10 cellular contexts compared by ENCODE assay signal in genomic region chr1:221714227-221715116, GRCh38. TPM values are rescaled to one million over a fixed set of nuclear protein-coding genes. Genes with fewer than 3 reads are reported as not detected.
DNase-seq lines count a peak whose midpoint lies in the region; ATAC-seq and TF ChIP-seq lines count a peak whose summit lies in the region.
"Had no signal": no experiment of that assay in that cellular context is flagged by ENCODE, and none has a peak within 500 bp of the region (broad histone marks: within the 10 kb centered on the region; RNA-seq: fewer than 3 reads in every experiment).

No MANE protein-coding gene starts in this region.

- peaks cover 19% of the 10 kb centered on the region for H3K79me1 ChIP-seq in mesenchymal stem cell (replicated peaks; ENCODE audit: low read length, poor library complexity, severe bottlenecking)

- TF ChIP-seq RAD21 in Ishikawa (IDR thresholded peaks at IDR 0.05; ENCODE audit: low read depth) = no peak

- peak overlapping the region; percentile 78 to 85 for H3K18ac ChIP-seq in mesenchymal stem cell (ENCODE audit: low read depth in 1 of 2, low read length in 2 of 2)

- H3K36me3 ChIP-seq in BLaER1 treated with 17β-estradiol and CSF1 and Interleukin-3, amounts not matched to agents 10 nM and 100 nM = peaks cover 3 to 18% (median 12%) of the 10 kb centered on the region in 11 experiments; a peak in 16 of 22 replicates
- peaks cover 0 to 3% of the 10 kb centered on the region in 2 experiments for H3K36me3 ChIP-seq in mesenchymal stem cell (ENCODE audit: control insufficient read depth in 1 of 2, insufficient read depth in 2 of 2, low read depth in 1 of 2, low read length in 2 of 2)
- no peaks in the 10 kb centered on the region for H3K36me3 ChIP-seq in spleen

- no peak overlapping the region for H2BK120ac ChIP-seq in mesenchymal stem cell (ENCODE audit: low read depth, low read length)

- no peak for TF ChIP-seq EP300 in Ishikawa (IDR thresholded peaks at IDR 0.05; ENCODE audit: borderline replicate concordance)

- H3K27ac ChIP-seq in BLaER1 treated with 17β-estradiol and CSF1 and Interleukin-3, amounts not matched to agents 10 nM and 100 nM = peak overlapping the region in 9 of 11 experiments; percentile 20 to 96 (median 88); a peak in 12 of 22 replicates
- H3K27ac ChIP-seq in mesenchymal stem cell (ENCODE audit: low read length, poor library complexity, severe bottlenecking) (peak overlapping the region; percentile 43), spleen (no peak overlapping the region)

- no peak for DNase-seq in WTC11 (ENCODE audit: low spot score)
- DNase-seq in mesenchymal stem cell = no peak
- no peak for DNase-seq in spleen
- no peak for DNase-seq in SKM-1 (lab: John Stamatoyannopoulos, UW; ENCODE audit: unreplicated experiment)
- DNase-seq in occipital lobe (lab: John Stamatoyannopoulos, UW) = no peak
- DNase-seq: activated naive CD4-positive, alpha-beta T cell had no signal

- peak overlapping the region; percentile 61 for H4K8ac ChIP-seq in mesenchymal stem cell (ENCODE audit: low read length)

- peak overlapping the region; percentile 71 for H4K91ac ChIP-seq in mesenchymal stem cell (ENCODE audit: low read length)

- CTCF ChIA-PET in WTC11 (lab: Charles Lee) = interaction anchor here (1.2 to 1.9 kb wide), 4 partner anchors 27 to 382 kb away, joined by 3 to 9 read pairs (median 4); partner anchors contain the start of gene DUSP10

- peaks cover 40 to 98% (median 74%) of the 10 kb centered on the region in 10 experiments for H3K4me1 ChIP-seq in BLaER1 treated with 17β-estradiol and CSF1 and Interleukin-3, amounts not matched to agents 10 nM and 100 nM
- H3K4me1 ChIP-seq in mesenchymal stem cell (ENCODE audit: control insufficient read depth, insufficient read depth, low read depth, low read length) (peaks cover 26% of the 10 kb centered on the region), spleen (peaks cover 0 to 96% (median 32%) of the 10 kb centered on the region in 6 donors)

- H4K20me1 ChIP-seq in BLaER1 treated with 17β-estradiol and CSF1 and Interleukin-3, amounts not matched to agents 10 nM and 100 nM = peaks cover 0 to 14% (median 0%) of the 10 kb centered on the region in 11 experiments; a peak in 5 of 22 replicates

- peaks cover 63% of the 10 kb centered on the region for H3K4me1 Mint-ChIP-seq in WTC11

- H2BK15ac ChIP-seq in mesenchymal stem cell (ENCODE audit: low read depth, poor library complexity, severe bottlenecking) = peak overlapping the region; percentile 58

- peak overlapping the region; percentile 29 for H3K4me3 Mint-ChIP-seq in WTC11

- H3K4me2 ChIP-seq in BLaER1 treated with 17β-estradiol and CSF1 and Interleukin-3, amounts not matched to agents 10 nM and 100 nM = peak overlapping the region in 8 of 11 experiments; percentile 52 to 88 (median 84); a peak in 15 of 22 replicates
- H3K4me2 ChIP-seq in mesenchymal stem cell (ENCODE audit: low read length, poor library complexity, severe bottlenecking) = no peak overlapping the region

- ATAC-seq in WTC11 (no peak), HG03432 (IDR thresholded peaks at IDR 0.05; ENCODE audit: unreplicated experiment) (no peak)
- ATAC-seq: HCT116 had no signal

- H2AFZ ChIP-seq in mesenchymal stem cell (ENCODE audit: low read depth, low read length) = no peak overlapping the region

- peak overlapping the region; percentile 81 to 89 for H2BK12ac ChIP-seq in mesenchymal stem cell (ENCODE audit: low read length in 2 of 2)

- no peak overlapping the region for H3K14ac ChIP-seq in mesenchymal stem cell (ENCODE audit: low read length in 2 of 2)

- no peak overlapping the region for H2BK5ac ChIP-seq in mesenchymal stem cell (ENCODE audit: low read depth, low read length, poor library complexity, severe bottlenecking)

- no peak overlapping the region for H3K23ac ChIP-seq in mesenchymal stem cell (ENCODE audit: low read length in 2 of 2)

- no peak for TF ChIP-seq POLR2A in spleen (IDR thresholded peaks at IDR 0.05)

- H2AK5ac ChIP-seq in mesenchymal stem cell (ENCODE audit: low read length, severe bottlenecking) = peak overlapping the region; percentile 35

- H3K4me3 ChIP-seq in BLaER1 treated with 17β-estradiol and CSF1 and Interleukin-3, amounts not matched to agents 10 nM and 100 nM = no peak overlapping the region; a peak in 1 of 20 replicates
- H3K4me3 ChIP-seq in mesenchymal stem cell (ENCODE audit: insufficient read depth in 1 of 2, low read depth in 1 of 2, low read length in 2 of 2) (no peak overlapping the region), spleen (no peak overlapping the region)

- H3K27ac Mint-ChIP-seq in WTC11 = peak overlapping the region; percentile 48; the same call in 1 of the 2 replicates

- 84% methylated on average over 13 of the region's 16 CpGs for WGBS in mesenchymal stem cell
- 86 to 91% (median 89%) methylated on average over 16 of the region's 16 CpGs for WGBS in spleen, 5 donors

- peak overlapping the region; percentile 83 to 89 for H3K4ac ChIP-seq in mesenchymal stem cell (ENCODE audit: low read depth in 1 of 2, low read length in 2 of 2)

- H3K9me3 ChIP-seq in BLaER1 treated with 17β-estradiol and CSF1 and Interleukin-3, amounts not matched to agents 10 nM and 100 nM (replicated peaks in 1 of 11) = peaks cover 0 to 16% (median 13%) of the 10 kb centered on the region in 11 experiments; a peak in 17 of 22 replicates
- no peaks in the 10 kb centered on the region for H3K9me3 ChIP-seq in mesenchymal stem cell (ENCODE audit: control insufficient read depth, low read length)
- H3K9me3 ChIP-seq in spleen = no peaks in the 10 kb centered on the region

- peaks cover 11% of the 10 kb centered on the region for H3K9me3 Mint-ChIP-seq in WTC11

- no peaks in the 10 kb centered on the region for H3K27me3 ChIP-seq in BLaER1 treated with 17β-estradiol and CSF1 and Interleukin-3, amounts not matched to agents 10 nM and 100 nM
- H3K27me3 ChIP-seq in mesenchymal stem cell (ENCODE audit: control insufficient read depth in 1 of 2, insufficient read depth in 1 of 2, low read length in 2 of 2) (no peaks in the 10 kb centered on the region), spleen (replicated peaks in 1 of 7) (no peaks in the 10 kb centered on the region)

- peaks cover 9% of the 10 kb centered on the region; the same call in 1 of the 2 replicates for H3K36me3 Mint-ChIP-seq in WTC11

- intact Hi-C loops in spleen (cut with DNase I; ENCODE audit: low total_unique reads) = no loop called here

- TF ChIP-seq CTCF in WTC11 (IDR thresholded peaks at IDR 0.05) (no peak), spleen (IDR thresholded peaks at IDR 0.05 in 8 of 11, conservative IDR thresholded peaks at IDR 0.05 in 3 of 11) (no peak)

- POLR2A ChIA-PET in WTC11 (lab: Charles Lee) = interaction anchor here (1.4 kb wide), 2 partner anchors 28 to 59 kb away, joined by 6 to 21 read pairs; partner anchors contain the start of gene DUSP10

- peaks cover 57% of the 10 kb centered on the region for H3K27me3 Mint-ChIP-seq in WTC11 (ENCODE audit: low read depth)

- no peak overlapping the region for H3K9ac ChIP-seq in BLaER1 treated with 17β-estradiol and CSF1 and Interleukin-3, amounts not matched to agents 10 nM and 100 nM
- H3K9ac ChIP-seq in mesenchymal stem cell (ENCODE audit: low read length) = no peak overlapping the region

TF ChIP-seq in Ishikawa, 13 proteins besides CTCF, POLR2A, EP300 and RAD21:
- TF ChIP-seq YY1 (IDR thresholded peaks at IDR 0.05; ENCODE audit: low read depth) = peak; percentile 80
- TF ChIP-seq CREB1 (IDR thresholded peaks at IDR 0.05; ENCODE audit: low read depth) = no peak
- TF ChIP-seq TEAD4 (IDR thresholded peaks at IDR 0.05) = no peak
- TF ChIP-seq MAX (IDR thresholded peaks at IDR 0.05) = peak; percentile 59; the same call in 1 of the 2 replicates

TF ChIP-seq in WTC11, 78 proteins besides CTCF, POLR2A, EP300 and RAD21 (continues in another document):
- TF ChIP-seq ZNF317 (CRISPR knock-in tag; IDR thresholded peaks at IDR 0.05; ENCODE audit: borderline replicate concordance, low read depth) = no peak
- no peak for TF ChIP-seq NR3C1 (CRISPR knock-in tag; conservative IDR thresholded peaks at IDR 0.05; ENCODE audit: low read depth)
- TF ChIP-seq FOXJ3 (CRISPR knock-in tag; IDR thresholded peaks at IDR 0.05; ENCODE audit: borderline replicate concordance) = no peak
- no peak for TF ChIP-seq CBFB (CRISPR knock-in tag; IDR thresholded peaks at IDR 0.05; ENCODE audit: low read depth)
- no peak for TF ChIP-seq ZNF219 (CRISPR knock-in tag; IDR thresholded peaks at IDR 0.05; ENCODE audit: borderline replicate concordance)
- no peak for TF ChIP-seq ZNF512 (CRISPR knock-in tag; IDR thresholded peaks at IDR 0.05; ENCODE audit: borderline replicate concordance)
- TF ChIP-seq ATF2 (CRISPR knock-in tag; IDR thresholded peaks at IDR 0.05; ENCODE audit: borderline replicate concordance, low read depth) = no peak
- no peak for TF ChIP-seq ATF3 (CRISPR knock-in tag; conservative IDR thresholded peaks at IDR 0.05)

RNA-seq across cellular contexts. Expression of gene DUSP10, which starts 27.4 kb away (rescaled TPM):
- 1.6 to 2.2 TPM (median 2.0 TPM) in 3 replicates for total RNA-seq in WTC11 (2021)
- 46.8 TPM for polyA plus RNA-seq in mesenchymal stem cell (2013, experiment 1 of 2)
- polyA plus RNA-seq in mesenchymal stem cell (2013, experiment 2 of 2) = 45.6 TPM
- total RNA-seq in spleen = 10 to 100 TPM in 1 of 7 donors, 1 to 10 TPM in 6; 6.6 to 11.9 (median 7.6) TPM
- polyA plus RNA-seq in spleen = 1 to 10 TPM; 3.4 to 7.4 (median 4.4) TPM
- 5.3 TPM for total RNA-seq in occipital lobe

Comparison
In these comparisons a context has a peak if more than half of its experiments do, and no peak if none do; other contexts are left out.
1. H3K27ac ChIP-seq: peak in BLaER1 treated with 17β-estradiol and CSF1 and Interleukin-3, amounts not matched to agents 10 nM and 100 nM (9 of 11) and mesenchymal stem cell (single experiment); none in spleen (0 of 8).